In the genomic region with DNA sequence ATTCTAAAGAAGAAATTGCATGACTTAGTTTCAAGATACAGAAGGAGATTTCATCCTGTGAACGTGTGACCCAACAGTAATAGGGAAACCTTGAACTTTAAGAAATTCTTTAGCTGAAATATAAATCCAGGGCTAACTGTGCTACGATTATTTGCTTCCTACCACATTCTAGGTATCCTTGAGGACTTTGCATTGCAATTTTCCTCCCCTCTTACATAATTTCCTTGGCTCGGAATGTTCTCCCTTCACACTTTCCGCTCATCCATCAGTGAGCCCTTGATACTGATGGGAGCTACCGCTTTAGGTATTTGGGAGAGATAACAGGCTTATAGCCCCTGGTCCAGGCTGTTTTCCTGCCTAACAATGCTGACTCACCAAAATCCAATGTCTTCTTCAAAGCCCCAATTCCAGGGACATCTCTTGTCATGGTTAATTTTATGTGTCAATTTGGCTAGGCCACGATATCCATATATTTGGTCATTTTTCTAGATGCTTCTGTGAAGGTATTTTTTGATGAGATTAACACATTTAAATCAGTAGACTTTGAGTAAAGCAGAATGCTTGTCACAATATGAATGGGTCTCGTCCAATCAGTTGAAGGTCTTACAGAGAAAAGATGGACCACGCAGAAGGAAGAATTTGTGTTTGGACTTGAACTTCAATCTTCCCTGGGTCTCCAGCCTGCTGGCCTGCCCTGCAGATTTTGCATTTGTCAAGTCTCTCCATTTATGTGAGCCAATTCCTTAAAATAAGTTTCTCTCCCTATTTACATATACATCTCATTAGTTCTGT, we compare ENCODE assay signal across 25 cellular contexts.
DNase-seq lines count a peak whose midpoint lies in the region; ATAC-seq, FAIRE-seq and TF ChIP-seq lines count a peak whose summit lies in the region.
"Had no signal": no experiment of that assay in that cellular context is flagged by ENCODE, and none has a peak within 500 bp of the region (broad histone marks: within the 10 kb centered on the region; RNA-seq: fewer than 3 reads in every experiment).

No MANE protein-coding gene starts in this region.

- H3K27ac ChIP-seq in A549 (no peak overlapping the region), ovary (no peak overlapping the region)
- H3K27ac ChIP-seq: dorsolateral prefrontal cortex, thoracic aorta had no signal

- H3K27me3 Mint-ChIP-seq in T-helper 17 cell, result peaks cover 6% of the 10 kb centered on the region
- no peaks in the 10 kb centered on the region for H3K27me3 Mint-ChIP-seq in activated CD4-positive, alpha-beta memory T cell treated with anti-CD3 and anti-CD28 coated beads, Interleukin-2, amount 10 ng/mL, durations not matched to agents 7 days and 5 days
- H3K27me3 Mint-ChIP-seq: stimulated activated memory B cell treated with anti-CD40 and anti-IgM and Interleukin-4, amounts not matched to agents 10 μg/mL and 1 μg/mL and 100 μg/mL, for 72 hours had no signal

- TF ChIP-seq POLR2A in A549 (IDR thresholded peaks at IDR 0.05; ENCODE audit: low read length) (no peak), ovary (IDR thresholded peaks at IDR 0.05) (no peak)

- H3K4me3 ChIP-seq in A549, result no peak overlapping the region
- no peak overlapping the region for H3K4me3 ChIP-seq in fibroblast of the aortic adventitia (ENCODE audit: low read depth, low read length)
- H3K4me3 ChIP-seq in ovary, result no peak overlapping the region
- H3K4me3 ChIP-seq: dorsolateral prefrontal cortex, thoracic aorta had no signal

- TF ChIP-seq CTCF in A549 (IDR thresholded peaks at IDR 0.05), result no peak
- TF ChIP-seq CTCF in fibroblast of the aortic adventitia (IDR thresholded peaks at IDR 0.05; ENCODE audit: insufficient read depth, low read length), result no peak
- no peak for TF ChIP-seq CTCF in ovary (IDR thresholded peaks at IDR 0.05)

- WGBS in A549 (ENCODE audit: missing lambda C conversion rate), result 87% methylated on average over 8 of the region's 8 CpGs
- 71 to 82% (median 76%) methylated on average over 8 of the region's 8 CpGs for WGBS in ovary, 3 donors

- H3K4me2 ChIP-seq in A549, result no peak overlapping the region

- no peaks in the 10 kb centered on the region for H3K36me3 ChIP-seq in ovary
- H3K36me3 ChIP-seq: thoracic aorta had no signal

- H3K4me1 ChIP-seq in A549, result peaks cover 4% of the 10 kb centered on the region; the same call in 2 of the 3 replicates
- no peaks in the 10 kb centered on the region for H3K4me1 ChIP-seq in ovary (ENCODE audit: insufficient read depth)

- intact Hi-C loops in ovary (cut with DNase I), result no loop called here

- TF ChIP-seq EP300 in A549 (IDR thresholded peaks at IDR 0.05), result no peak
- TF ChIP-seq EP300 in ovary (IDR thresholded peaks at IDR 0.05), result no peak

- TF ChIP-seq RAD21 in A549 (conservative IDR thresholded peaks at IDR 0.05 in 1 of 2, IDR thresholded peaks at IDR 0.05 in 1 of 2), result no peak

- H3K9me3 ChIP-seq in A549 (no peaks in the 10 kb centered on the region), T-helper 17 cell (ENCODE audit: control insufficient read depth, low read length, poor library complexity, severe bottlenecking) (no peaks in the 10 kb centered on the region), ovary (no peaks in the 10 kb centered on the region)
- H3K9me3 ChIP-seq: thoracic aorta had no signal

- POLR2A ChIA-PET in A549 (lab: Yijun Ruan, JAX), result no interaction called here
- POLR2A ChIA-PET in activated CD4-positive, alpha-beta memory T cell treated with anti-CD3 and anti-CD28 coated beads, Interleukin-2, amount 10 ng/mL, durations not matched to agents 7 days and 5 days (lab: Charles Lee), result no interaction called here

- H3K27ac Mint-ChIP-seq in T-helper 17 cell, result peak overlapping the region; percentile 29
- no peak overlapping the region for H3K27ac Mint-ChIP-seq in activated CD4-positive, alpha-beta memory T cell treated with anti-CD3 and anti-CD28 coated beads, Interleukin-2, amount 10 ng/mL, durations not matched to agents 7 days and 5 days
- H3K27ac Mint-ChIP-seq: memory B cell; stimulated activated memory B cell treated with anti-CD40 and anti-IgM and Interleukin-4, amounts not matched to agents 10 μg/mL and 1 μg/mL and 100 μg/mL, for 72 hours had no signal

- FAIRE-seq in A549 (lab: Jason Lieb, UNC) (no peak), RCC 7860 (lab: Jason Lieb, UNC) (no peak)

- peaks cover 2% of the 10 kb centered on the region for H3K36me3 Mint-ChIP-seq in T-helper 17 cell (ENCODE audit: low read depth)
- peaks cover 3% of the 10 kb centered on the region for H3K36me3 Mint-ChIP-seq in activated CD4-positive, alpha-beta memory T cell treated with anti-CD3 and anti-CD28 coated beads, Interleukin-2, amount 10 ng/mL, durations not matched to agents 7 days and 5 days (ENCODE audit: low read depth)
- H3K36me3 Mint-ChIP-seq: memory B cell; stimulated activated memory B cell treated with anti-CD40 and anti-IgM and Interleukin-4, amounts not matched to agents 10 μg/mL and 1 μg/mL and 100 μg/mL, for 72 hours had no signal

- peaks cover 2% of the 10 kb centered on the region for H3K9me3 Mint-ChIP-seq in activated CD4-positive, alpha-beta memory T cell treated with anti-CD3 and anti-CD28 coated beads, Interleukin-2, amount 10 ng/mL, durations not matched to agents 7 days and 5 days
- H3K9me3 Mint-ChIP-seq: memory B cell; naive thymus-derived CD8-positive, alpha-beta T cell; stimulated activated memory B cell treated with anti-CD40 and anti-IgM and Interleukin-4, amounts not matched to agents 10 μg/mL and 1 μg/mL and 100 μg/mL, for 72 hours had no signal

- H3K27me3 ChIP-seq in ovary, result no peaks in the 10 kb centered on the region
- H3K27me3 ChIP-seq: dorsolateral prefrontal cortex had no signal

- DNase-seq in A549 (ENCODE audit: low read depth in 1 of 2, low spot score in 1 of 2), result no peak
- DNase-seq in ELR (ENCODE audit: low read depth), result peak; percentile 67
- no peak for DNase-seq in T-helper 17 cell
- DNase-seq in fibroblast of the aortic adventitia (ENCODE audit: low read depth), result peak; percentile 57
- DNase-seq in ovary, result no peak
- no peak for DNase-seq in activated CD4-positive, alpha-beta memory T cell treated with anti-CD3 and anti-CD28 coated beads, Interleukin-2, amount 10 ng/mL, durations not matched to agents 7 days and 5 days
- DNase-seq in RCC 7860 (ENCODE audit: low spot score), result no peak
- DNase-seq: activated CD4-positive, alpha-beta T cell treated with anti-CD3 and anti-CD28 coated beads, Interleukin-2, amount 50 U/mL, for 1 hour; activated gamma-delta T cell treated with Interleukin-2 at 50 U/mL for 16 hours; amniotic stem cell; caudate nucleus; dorsolateral prefrontal cortex; erythroblast; left cardiac atrium; MM.1S; naive thymus-derived CD8-positive, alpha-beta T cell; NCI-H1436 treated with DMSO at 0.1 percent for 48 hours; NCI-H2171; NCI-H69; posterior cingulate gyrus; SIG-M5 had no signal

- H3K4me3 Mint-ChIP-seq in T-helper 17 cell, result no peak overlapping the region
- no peak overlapping the region for H3K4me3 Mint-ChIP-seq in activated CD4-positive, alpha-beta memory T cell treated with anti-CD3 and anti-CD28 coated beads, Interleukin-2, amount 10 ng/mL, durations not matched to agents 7 days and 5 days
- H3K4me3 Mint-ChIP-seq: memory B cell; naive thymus-derived CD8-positive, alpha-beta T cell; stimulated activated memory B cell treated with anti-CD40 and anti-IgM and Interleukin-4, amounts not matched to agents 10 μg/mL and 1 μg/mL and 100 μg/mL, for 72 hours had no signal

- CTCF ChIA-PET in A549 (lab: Yijun Ruan, JAX), result no interaction called here
- CTCF ChIA-PET in activated CD4-positive, alpha-beta memory T cell treated with anti-CD3 and anti-CD28 coated beads, Interleukin-2, amount 10 ng/mL, durations not matched to agents 7 days and 5 days (lab: Charles Lee), result no interaction called here

- peaks cover 16% of the 10 kb centered on the region for H3K4me1 Mint-ChIP-seq in T-helper 17 cell
- peaks cover 29% of the 10 kb centered on the region for H3K4me1 Mint-ChIP-seq in activated CD4-positive, alpha-beta memory T cell treated with anti-CD3 and anti-CD28 coated beads, Interleukin-2, amount 10 ng/mL, durations not matched to agents 7 days and 5 days

- ATAC-seq in A549, result no peak
- ATAC-seq in T-helper 17 cell, result no peak
- no peak for ATAC-seq in GM18502 (IDR thresholded peaks at IDR 0.05; ENCODE audit: poor library complexity, unreplicated experiment)
- ATAC-seq: naive thymus-derived CD8-positive, alpha-beta T cell; stimulated activated memory B cell treated with anti-CD40 and anti-IgM and Interleukin-4, amounts not matched to agents 10 μg/mL and 1 μg/mL and 100 μg/mL, for 72 hours had no signal

TF ChIP-seq in A549, 52 proteins besides CTCF, POLR2A, EP300 and RAD21:
- TF ChIP-seq, protein P1, sequence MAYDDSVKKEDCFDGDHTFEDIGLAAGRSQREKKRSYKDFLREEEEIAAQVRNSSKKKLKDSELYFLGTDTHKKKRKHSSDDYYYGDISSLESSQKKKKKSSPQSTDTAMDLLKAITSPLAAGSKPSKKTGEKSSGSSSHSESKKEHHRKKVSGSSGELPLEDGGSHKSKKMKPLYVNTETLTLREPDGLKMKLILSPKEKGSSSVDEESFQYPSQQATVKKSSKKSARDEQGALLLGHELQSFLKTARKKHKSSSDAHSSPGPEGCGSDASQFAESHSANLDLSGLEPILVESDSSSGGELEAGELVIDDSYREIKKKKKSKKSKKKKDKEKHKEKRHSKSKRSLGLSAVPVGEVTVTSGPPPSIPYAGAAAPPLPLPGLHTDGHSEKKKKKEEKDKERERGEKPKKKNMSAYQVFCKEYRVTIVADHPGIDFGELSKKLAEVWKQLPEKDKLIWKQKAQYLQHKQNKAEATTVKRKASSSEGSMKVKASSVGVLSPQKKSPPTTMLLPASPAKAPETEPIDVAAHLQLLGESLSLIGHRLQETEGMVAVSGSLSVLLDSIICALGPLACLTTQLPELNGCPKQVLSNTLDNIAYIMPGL (CRISPR knock-in tag; IDR thresholded peaks at IDR 0.05; ENCODE audit: borderline replicate concordance), result no peak
- TF ChIP-seq MAFK (IDR thresholded peaks at IDR 0.05; ENCODE audit: partially characterized antibody) (peak; percentile 89), TFCP2L1 (CRISPR knock-in tag; IDR thresholded peaks at IDR 0.05) (no peak)

Comparison
In these comparisons a context has a peak if more than half of its experiments do, and no peak if none do; other contexts are left out.
1. DNase-seq: peak in ELR (single experiment) and fibroblast of the aortic adventitia (single experiment); none in A549 (0 of 2), T-helper 17 cell (0 of 3), ovary (0 of 5), activated CD4-positive, alpha-beta memory T cell treated with anti-CD3 and anti-CD28 coated beads, Interleukin-2, amount 10 ng/mL, durations not matched to agents 7 days and 5 days (single experiment) and RCC 7860 (single experiment).